In the genomic region with DNA sequence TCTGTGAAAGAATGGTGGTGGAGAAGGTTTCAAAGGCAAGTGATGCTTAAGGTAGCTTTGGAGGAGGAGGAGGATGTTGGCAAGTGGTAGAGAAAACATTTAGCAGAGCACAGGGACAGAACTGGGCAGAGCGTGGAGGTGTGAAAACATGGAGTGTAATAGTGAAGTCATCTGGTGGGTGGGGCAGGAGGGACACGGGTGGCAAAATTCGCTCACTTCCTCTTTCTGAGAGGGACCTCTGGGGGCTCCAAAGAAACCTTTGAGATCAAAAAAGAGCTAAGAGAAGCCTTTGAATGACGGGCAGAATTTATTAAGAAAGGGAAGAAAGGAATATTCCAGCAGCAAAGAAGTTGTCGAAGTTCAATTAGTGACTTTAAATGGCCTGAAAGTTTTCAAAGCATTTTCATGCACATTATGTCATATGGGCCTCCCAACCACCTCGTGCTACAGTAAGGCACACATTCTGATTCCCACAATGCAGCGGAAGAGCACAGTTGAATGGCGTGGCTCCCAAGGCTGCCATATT, we compare ENCODE assay signal across 1 cellular context.
TF ChIP-seq lines count a peak whose summit lies in the region.

No MANE protein-coding gene starts in this region.

TF ChIP-seq in GM12878, 131 proteins besides CTCF, POLR2A, EP300 and RAD21 (continued from another document and continues in another):
- TF ChIP-seq, protein P1, sequence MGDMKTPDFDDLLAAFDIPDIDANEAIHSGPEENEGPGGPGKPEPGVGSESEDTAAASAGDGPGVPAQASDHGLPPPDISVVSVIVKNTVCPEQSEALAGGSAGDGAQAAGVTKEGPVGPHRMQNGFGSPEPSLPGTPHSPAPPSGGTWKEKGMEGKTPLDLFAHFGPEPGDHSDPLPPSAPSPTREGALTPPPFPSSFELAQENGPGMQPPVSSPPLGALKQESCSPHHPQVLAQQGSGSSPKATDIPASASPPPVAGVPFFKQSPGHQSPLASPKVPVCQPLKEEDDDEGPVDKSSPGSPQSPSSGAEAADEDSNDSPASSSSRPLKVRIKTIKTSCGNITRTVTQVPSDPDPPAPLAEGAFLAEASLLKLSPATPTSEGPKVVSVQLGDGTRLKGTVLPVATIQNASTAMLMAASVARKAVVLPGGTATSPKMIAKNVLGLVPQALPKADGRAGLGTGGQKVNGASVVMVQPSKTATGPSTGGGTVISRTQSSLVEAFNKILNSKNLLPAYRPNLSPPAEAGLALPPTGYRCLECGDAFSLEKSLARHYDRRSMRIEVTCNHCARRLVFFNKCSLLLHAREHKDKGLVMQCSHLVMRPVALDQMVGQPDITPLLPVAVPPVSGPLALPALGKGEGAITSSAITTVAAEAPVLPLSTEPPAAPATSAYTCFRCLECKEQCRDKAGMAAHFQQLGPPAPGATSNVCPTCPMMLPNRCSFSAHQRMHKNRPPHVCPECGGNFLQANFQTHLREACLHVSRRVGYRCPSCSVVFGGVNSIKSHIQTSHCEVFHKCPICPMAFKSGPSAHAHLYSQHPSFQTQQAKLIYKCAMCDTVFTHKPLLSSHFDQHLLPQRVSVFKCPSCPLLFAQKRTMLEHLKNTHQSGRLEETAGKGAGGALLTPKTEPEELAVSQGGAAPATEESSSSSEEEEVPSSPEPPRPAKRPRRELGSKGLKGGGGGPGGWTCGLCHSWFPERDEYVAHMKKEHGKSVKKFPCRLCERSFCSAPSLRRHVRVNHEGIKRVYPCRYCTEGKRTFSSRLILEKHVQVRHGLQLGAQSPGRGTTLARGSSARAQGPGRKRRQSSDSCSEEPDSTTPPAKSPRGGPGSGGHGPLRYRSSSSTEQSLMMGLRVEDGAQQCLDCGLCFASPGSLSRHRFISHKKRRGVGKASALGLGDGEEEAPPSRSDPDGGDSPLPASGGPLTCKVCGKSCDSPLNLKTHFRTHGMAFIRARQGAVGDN (IDR thresholded peaks at IDR 0.05): peak; percentile 97
- TF ChIP-seq, protein P2, sequence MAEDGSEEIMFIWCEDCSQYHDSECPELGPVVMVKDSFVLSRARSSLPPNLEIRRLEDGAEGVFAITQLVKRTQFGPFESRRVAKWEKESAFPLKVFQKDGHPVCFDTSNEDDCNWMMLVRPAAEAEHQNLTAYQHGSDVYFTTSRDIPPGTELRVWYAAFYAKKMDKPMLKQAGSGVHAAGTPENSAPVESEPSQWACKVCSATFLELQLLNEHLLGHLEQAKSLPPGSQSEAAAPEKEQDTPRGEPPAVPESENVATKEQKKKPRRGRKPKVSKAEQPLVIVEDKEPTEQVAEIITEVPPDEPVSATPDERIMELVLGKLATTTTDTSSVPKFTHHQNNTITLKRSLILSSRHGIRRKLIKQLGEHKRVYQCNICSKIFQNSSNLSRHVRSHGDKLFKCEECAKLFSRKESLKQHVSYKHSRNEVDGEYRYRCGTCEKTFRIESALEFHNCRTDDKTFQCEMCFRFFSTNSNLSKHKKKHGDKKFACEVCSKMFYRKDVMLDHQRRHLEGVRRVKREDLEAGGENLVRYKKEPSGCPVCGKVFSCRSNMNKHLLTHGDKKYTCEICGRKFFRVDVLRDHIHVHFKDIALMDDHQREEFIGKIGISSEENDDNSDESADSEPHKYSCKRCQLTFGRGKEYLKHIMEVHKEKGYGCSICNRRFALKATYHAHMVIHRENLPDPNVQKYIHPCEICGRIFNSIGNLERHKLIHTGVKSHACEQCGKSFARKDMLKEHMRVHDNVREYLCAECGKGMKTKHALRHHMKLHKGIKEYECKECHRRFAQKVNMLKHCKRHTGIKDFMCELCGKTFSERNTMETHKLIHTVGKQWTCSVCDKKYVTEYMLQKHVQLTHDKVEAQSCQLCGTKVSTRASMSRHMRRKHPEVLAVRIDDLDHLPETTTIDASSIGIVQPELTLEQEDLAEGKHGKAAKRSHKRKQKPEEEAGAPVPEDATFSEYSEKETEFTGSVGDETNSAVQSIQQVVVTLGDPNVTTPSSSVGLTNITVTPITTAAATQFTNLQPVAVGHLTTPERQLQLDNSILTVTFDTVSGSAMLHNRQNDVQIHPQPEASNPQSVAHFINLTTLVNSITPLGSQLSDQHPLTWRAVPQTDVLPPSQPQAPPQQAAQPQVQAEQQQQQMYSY (CRISPR knock-in tag; IDR thresholded peaks at IDR 0.05): 0 out of 2 replicates have a peak, but pooled peaks have one; percentile 18
- TF ChIP-seq, protein P3, sequence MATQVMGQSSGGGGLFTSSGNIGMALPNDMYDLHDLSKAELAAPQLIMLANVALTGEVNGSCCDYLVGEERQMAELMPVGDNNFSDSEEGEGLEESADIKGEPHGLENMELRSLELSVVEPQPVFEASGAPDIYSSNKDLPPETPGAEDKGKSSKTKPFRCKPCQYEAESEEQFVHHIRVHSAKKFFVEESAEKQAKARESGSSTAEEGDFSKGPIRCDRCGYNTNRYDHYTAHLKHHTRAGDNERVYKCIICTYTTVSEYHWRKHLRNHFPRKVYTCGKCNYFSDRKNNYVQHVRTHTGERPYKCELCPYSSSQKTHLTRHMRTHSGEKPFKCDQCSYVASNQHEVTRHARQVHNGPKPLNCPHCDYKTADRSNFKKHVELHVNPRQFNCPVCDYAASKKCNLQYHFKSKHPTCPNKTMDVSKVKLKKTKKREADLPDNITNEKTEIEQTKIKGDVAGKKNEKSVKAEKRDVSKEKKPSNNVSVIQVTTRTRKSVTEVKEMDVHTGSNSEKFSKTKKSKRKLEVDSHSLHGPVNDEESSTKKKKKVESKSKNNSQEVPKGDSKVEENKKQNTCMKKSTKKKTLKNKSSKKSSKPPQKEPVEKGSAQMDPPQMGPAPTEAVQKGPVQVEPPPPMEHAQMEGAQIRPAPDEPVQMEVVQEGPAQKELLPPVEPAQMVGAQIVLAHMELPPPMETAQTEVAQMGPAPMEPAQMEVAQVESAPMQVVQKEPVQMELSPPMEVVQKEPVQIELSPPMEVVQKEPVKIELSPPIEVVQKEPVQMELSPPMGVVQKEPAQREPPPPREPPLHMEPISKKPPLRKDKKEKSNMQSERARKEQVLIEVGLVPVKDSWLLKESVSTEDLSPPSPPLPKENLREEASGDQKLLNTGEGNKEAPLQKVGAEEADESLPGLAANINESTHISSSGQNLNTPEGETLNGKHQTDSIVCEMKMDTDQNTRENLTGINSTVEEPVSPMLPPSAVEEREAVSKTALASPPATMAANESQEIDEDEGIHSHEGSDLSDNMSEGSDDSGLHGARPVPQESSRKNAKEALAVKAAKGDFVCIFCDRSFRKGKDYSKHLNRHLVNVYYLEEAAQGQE (IDR thresholded peaks at IDR 0.05; ENCODE audit: low read depth, low read length): no peak
- TF ChIP-seq TCF7 (IDR thresholded peaks at IDR 0.05; ENCODE audit: borderline replicate concordance) (no peak), GABPA (IDR thresholded peaks at IDR 0.05; ENCODE audit: low read depth) (peak; percentile 48; the same call in 1 of the 2 replicates), TARDBP (IDR thresholded peaks at IDR 0.05; ENCODE audit: borderline replicate concordance) (no peak), NFIC (IDR thresholded peaks at IDR 0.05; ENCODE audit: low read depth, low read length) (no peak), DPF2 (IDR thresholded peaks at IDR 0.05) (peak; percentile 71), MTA2 (IDR thresholded peaks at IDR 0.05; ENCODE audit: low read depth) (peak; percentile 78), CBX3 (IDR thresholded peaks at IDR 0.05; ENCODE audit: borderline replicate concordance, low read depth) (no peak), ATF7 (IDR thresholded peaks at IDR 0.05; ENCODE audit: low read depth) (peak; percentile 97), SUZ12 (IDR thresholded peaks at IDR 0.05; ENCODE audit: unreplicated experiment) (no peak), BRCA1 (IDR thresholded peaks at IDR 0.05; ENCODE audit: low read depth, low read length) (no peak), HDGF (IDR thresholded peaks at IDR 0.05) (peak; percentile 98), PML (IDR thresholded peaks at IDR 0.05; ENCODE audit: low read length) (no peak), CREM (IDR thresholded peaks at IDR 0.05; ENCODE audit: low read depth) (peak; percentile 34; the same call in 1 of the 2 replicates), RB1 (IDR thresholded peaks at IDR 0.05; ENCODE audit: borderline replicate concordance) (0 out of 2 replicates have a peak, but pooled peaks have one; percentile 14), MXI1 (IDR thresholded peaks at IDR 0.05; ENCODE audit: low read depth, low read length) (peak; percentile 30; the same call in 1 of the 2 replicates)
- TF ChIP-seq, protein P4, sequence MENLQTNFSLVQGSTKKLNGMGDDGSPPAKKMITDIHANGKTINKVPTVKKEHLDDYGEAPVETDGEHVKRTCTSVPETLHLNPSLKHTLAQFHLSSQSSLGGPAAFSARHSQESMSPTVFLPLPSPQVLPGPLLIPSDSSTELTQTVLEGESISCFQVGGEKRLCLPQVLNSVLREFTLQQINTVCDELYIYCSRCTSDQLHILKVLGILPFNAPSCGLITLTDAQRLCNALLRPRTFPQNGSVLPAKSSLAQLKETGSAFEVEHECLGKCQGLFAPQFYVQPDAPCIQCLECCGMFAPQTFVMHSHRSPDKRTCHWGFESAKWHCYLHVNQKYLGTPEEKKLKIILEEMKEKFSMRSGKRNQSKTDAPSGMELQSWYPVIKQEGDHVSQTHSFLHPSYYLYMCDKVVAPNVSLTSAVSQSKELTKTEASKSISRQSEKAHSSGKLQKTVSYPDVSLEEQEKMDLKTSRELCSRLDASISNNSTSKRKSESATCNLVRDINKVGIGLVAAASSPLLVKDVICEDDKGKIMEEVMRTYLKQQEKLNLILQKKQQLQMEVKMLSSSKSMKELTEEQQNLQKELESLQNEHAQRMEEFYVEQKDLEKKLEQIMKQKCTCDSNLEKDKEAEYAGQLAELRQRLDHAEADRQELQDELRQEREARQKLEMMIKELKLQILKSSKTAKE (IDR thresholded peaks at IDR 0.05; ENCODE audit: low read depth, poor library complexity, severe bottlenecking): peak; percentile 73
- TF ChIP-seq, protein P5, sequence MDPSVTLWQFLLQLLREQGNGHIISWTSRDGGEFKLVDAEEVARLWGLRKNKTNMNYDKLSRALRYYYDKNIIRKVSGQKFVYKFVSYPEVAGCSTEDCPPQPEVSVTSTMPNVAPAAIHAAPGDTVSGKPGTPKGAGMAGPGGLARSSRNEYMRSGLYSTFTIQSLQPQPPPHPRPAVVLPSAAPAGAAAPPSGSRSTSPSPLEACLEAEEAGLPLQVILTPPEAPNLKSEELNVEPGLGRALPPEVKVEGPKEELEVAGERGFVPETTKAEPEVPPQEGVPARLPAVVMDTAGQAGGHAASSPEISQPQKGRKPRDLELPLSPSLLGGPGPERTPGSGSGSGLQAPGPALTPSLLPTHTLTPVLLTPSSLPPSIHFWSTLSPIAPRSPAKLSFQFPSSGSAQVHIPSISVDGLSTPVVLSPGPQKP (IDR thresholded peaks at IDR 0.05; ENCODE audit: low read depth, low read length): no peak
- TF ChIP-seq, protein P6, sequence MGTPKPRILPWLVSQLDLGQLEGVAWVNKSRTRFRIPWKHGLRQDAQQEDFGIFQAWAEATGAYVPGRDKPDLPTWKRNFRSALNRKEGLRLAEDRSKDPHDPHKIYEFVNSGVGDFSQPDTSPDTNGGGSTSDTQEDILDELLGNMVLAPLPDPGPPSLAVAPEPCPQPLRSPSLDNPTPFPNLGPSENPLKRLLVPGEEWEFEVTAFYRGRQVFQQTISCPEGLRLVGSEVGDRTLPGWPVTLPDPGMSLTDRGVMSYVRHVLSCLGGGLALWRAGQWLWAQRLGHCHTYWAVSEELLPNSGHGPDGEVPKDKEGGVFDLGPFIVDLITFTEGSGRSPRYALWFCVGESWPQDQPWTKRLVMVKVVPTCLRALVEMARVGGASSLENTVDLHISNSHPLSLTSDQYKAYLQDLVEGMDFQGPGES (IDR thresholded peaks at IDR 0.05): no peak
- TF ChIP-seq, protein P7, sequence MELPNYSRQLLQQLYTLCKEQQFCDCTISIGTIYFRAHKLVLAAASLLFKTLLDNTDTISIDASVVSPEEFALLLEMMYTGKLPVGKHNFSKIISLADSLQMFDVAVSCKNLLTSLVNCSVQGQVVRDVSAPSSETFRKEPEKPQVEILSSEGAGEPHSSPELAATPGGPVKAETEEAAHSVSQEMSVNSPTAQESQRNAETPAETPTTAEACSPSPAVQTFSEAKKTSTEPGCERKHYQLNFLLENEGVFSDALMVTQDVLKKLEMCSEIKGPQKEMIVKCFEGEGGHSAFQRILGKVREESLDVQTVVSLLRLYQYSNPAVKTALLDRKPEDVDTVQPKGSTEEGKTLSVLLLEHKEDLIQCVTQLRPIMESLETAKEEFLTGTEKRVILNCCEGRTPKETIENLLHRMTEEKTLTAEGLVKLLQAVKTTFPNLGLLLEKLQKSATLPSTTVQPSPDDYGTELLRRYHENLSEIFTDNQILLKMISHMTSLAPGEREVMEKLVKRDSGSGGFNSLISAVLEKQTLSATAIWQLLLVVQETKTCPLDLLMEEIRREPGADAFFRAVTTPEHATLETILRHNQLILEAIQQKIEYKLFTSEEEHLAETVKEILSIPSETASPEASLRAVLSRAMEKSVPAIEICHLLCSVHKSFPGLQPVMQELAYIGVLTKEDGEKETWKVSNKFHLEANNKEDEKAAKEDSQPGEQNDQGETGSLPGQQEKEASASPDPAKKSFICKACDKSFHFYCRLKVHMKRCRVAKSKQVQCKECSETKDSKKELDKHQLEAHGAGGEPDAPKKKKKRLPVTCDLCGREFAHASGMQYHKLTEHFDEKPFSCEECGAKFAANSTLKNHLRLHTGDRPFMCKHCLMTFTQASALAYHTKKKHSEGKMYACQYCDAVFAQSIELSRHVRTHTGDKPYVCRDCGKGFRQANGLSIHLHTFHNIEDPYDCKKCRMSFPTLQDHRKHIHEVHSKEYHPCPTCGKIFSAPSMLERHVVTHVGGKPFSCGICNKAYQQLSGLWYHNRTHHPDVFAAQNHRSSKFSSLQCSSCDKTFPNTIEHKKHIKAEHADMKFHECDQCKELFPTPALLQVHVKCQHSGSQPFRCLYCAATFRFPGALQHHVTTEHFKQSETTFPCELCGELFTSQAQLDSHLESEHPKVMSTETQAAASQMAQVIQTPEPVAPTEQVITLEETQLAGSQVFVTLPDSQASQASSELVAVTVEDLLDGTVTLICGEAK (IDR thresholded peaks at IDR 0.05; ENCODE audit: borderline replicate concordance): peak; percentile 59; the same call in 1 of the 2 replicates
- TF ChIP-seq, protein P8, sequence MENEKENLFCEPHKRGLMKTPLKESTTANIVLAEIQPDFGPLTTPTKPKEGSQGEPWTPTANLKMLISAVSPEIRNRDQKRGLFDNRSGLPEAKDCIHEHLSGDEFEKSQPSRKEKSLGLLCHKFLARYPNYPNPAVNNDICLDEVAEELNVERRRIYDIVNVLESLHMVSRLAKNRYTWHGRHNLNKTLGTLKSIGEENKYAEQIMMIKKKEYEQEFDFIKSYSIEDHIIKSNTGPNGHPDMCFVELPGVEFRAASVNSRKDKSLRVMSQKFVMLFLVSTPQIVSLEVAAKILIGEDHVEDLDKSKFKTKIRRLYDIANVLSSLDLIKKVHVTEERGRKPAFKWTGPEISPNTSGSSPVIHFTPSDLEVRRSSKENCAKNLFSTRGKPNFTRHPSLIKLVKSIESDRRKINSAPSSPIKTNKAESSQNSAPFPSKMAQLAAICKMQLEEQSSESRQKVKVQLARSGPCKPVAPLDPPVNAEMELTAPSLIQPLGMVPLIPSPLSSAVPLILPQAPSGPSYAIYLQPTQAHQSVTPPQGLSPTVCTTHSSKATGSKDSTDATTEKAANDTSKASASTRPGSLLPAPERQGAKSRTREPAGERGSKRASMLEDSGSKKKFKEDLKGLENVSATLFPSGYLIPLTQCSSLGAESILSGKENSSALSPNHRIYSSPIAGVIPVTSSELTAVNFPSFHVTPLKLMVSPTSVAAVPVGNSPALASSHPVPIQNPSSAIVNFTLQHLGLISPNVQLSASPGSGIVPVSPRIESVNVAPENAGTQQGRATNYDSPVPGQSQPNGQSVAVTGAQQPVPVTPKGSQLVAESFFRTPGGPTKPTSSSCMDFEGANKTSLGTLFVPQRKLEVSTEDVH (IDR thresholded peaks at IDR 0.05; ENCODE audit: low read depth, partially characterized antibody): peak; percentile 33
